19 cellular contexts compared by ENCODE assay signal in the genomic region with DNA sequence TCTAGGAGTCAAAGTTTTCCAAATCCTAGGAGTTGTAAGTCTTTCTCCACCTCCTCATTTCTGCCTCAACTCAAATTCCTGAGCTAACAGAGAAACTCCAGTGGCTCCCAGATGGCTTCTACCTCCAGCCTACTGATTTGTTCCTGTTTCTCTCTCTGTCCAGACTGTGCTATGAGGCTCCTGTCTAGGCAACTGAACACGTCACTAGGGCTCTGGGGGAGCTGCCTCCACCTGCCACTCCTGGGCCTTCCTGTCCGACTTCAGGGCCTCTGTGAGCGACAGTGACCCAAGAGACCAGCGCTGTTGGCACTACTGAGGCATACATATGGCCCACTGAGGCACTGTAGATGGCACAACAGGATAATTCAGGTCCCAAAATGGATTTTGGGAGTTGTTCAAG.
"Had no signal": no experiment of that assay in that cellular context is flagged by ENCODE, and none has a peak within 500 bp of the region (broad histone marks: within the 10 kb centered on the region; RNA-seq: fewer than 3 reads in every experiment).

No MANE protein-coding gene starts in this region.

- H3K4me3 Mint-ChIP-seq: activated CD4-positive, alpha-beta T cell treated with anti-CD3 and anti-CD28 coated beads, Interleukin-2, amount 10 ng/mL, durations not matched to agents 24 days and 14 days; activated naive CD4-positive, alpha-beta T cell treated with anti-CD3 and anti-CD28 coated beads, Interleukin-2, amount 50 U/mL, for 24 hours; activated T-cell treated with anti-CD3 and anti-CD28 coated beads, Interleukin-2, amount 50 U/mL, for 72 hours; brain; effector memory CD8-positive, alpha-beta T cell; immature natural killer cell; naive B cell had no signal

- H3K27ac ChIP-seq: esophagus muscularis mucosa, hepatocyte, thoracic aorta, upper lobe of left lung had no signal

- H3K27ac Mint-ChIP-seq: activated CD4-positive, alpha-beta T cell treated with anti-CD3 and anti-CD28 coated beads, Interleukin-2, amount 10 ng/mL, durations not matched to agents 24 days and 14 days; activated naive CD4-positive, alpha-beta T cell treated with anti-CD3 and anti-CD28 coated beads, Interleukin-2, amount 50 U/mL, for 24 hours; activated T-cell treated with anti-CD3 and anti-CD28 coated beads, Interleukin-2, amount 50 U/mL, for 72 hours; brain; effector memory CD8-positive, alpha-beta T cell; immature natural killer cell; naive B cell had no signal

- H3K27me3 Mint-ChIP-seq: activated naive CD4-positive, alpha-beta T cell treated with anti-CD3 and anti-CD28 coated beads, Interleukin-2, amount 50 U/mL, for 24 hours; naive B cell had no signal

- H3K4me3 ChIP-seq: esophagus muscularis mucosa, hepatocyte, thoracic aorta, upper lobe of left lung had no signal

- H3K4me1 ChIP-seq: esophagus muscularis mucosa, upper lobe of left lung had no signal

- H3K36me3 Mint-ChIP-seq: activated naive CD4-positive, alpha-beta T cell treated with anti-CD3 and anti-CD28 coated beads, Interleukin-2, amount 50 U/mL, for 24 hours; brain; immature natural killer cell; naive B cell had no signal

- H3K9me3 Mint-ChIP-seq: activated CD4-positive, alpha-beta T cell treated with anti-CD3 and anti-CD28 coated beads, Interleukin-2, amount 10 ng/mL, durations not matched to agents 24 days and 14 days; activated naive CD4-positive, alpha-beta T cell treated with anti-CD3 and anti-CD28 coated beads, Interleukin-2, amount 50 U/mL, for 24 hours; activated T-cell treated with anti-CD3 and anti-CD28 coated beads, Interleukin-2, amount 50 U/mL, for 72 hours; effector memory CD8-positive, alpha-beta T cell; immature natural killer cell had no signal

- H3K36me3 ChIP-seq: thoracic aorta, upper lobe of left lung had no signal

- H3K4me1 Mint-ChIP-seq: activated CD4-positive, alpha-beta T cell treated with anti-CD3 and anti-CD28 coated beads, Interleukin-2, amount 10 ng/mL, durations not matched to agents 24 days and 14 days; activated naive CD4-positive, alpha-beta T cell treated with anti-CD3 and anti-CD28 coated beads, Interleukin-2, amount 50 U/mL, for 24 hours; brain; immature natural killer cell; naive B cell had no signal

- H3K27me3 ChIP-seq: esophagus muscularis mucosa, hepatocyte, upper lobe of left lung had no signal

- H3K9me3 ChIP-seq: thoracic aorta, upper lobe of left lung had no signal

- DNase-seq: activated CD4-positive, alpha-beta T cell treated with anti-CD3 and anti-CD28 coated beads, Interleukin-2, amount 10 ng/mL, durations not matched to agents 24 days and 14 days; activated gamma-delta T cell; activated T-cell treated with anti-CD3 and anti-CD28 coated beads, Interleukin-2, amount 50 U/mL, for 72 hours; caudate nucleus; effector memory CD8-positive, alpha-beta T cell; glutamatergic neuron; immature natural killer cell; mesendoderm; naive B cell; occipital lobe; stimulated activated CD4-positive, alpha-beta T cell treated with anti-CD3 and anti-CD28 coated beads, Interleukin-4, amount 100 ng/mL, for 1 hour; stimulated activated naive CD4-positive, alpha-beta T cell; T-helper 9 cell had no signal
